3 cellular contexts compared by ENCODE assay signal in genomic region chr4:130080872-130081451, GRCh38.
TF ChIP-seq lines count a peak whose summit lies in the region.

No MANE protein-coding gene starts in this region.

TF ChIP-seq in liver, 16 proteins besides CTCF, POLR2A, EP300 and RAD21 (continued from another document):
- TF ChIP-seq, protein P1, sequence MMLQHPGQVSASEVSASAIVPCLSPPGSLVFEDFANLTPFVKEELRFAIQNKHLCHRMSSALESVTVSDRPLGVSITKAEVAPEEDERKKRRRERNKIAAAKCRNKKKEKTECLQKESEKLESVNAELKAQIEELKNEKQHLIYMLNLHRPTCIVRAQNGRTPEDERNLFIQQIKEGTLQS (IDR thresholded peaks at IDR 0.05): no peak
- no peak for TF ChIP-seq REST (IDR thresholded peaks at IDR 0.05)
- TF ChIP-seq NR2F2 (IDR thresholded peaks at IDR 0.05): no peak
- TF ChIP-seq TAF1 (conservative IDR thresholded peaks at IDR 0.05): no peak
- peak; percentile 19 for TF ChIP-seq HNF4G (IDR thresholded peaks at IDR 0.05)
- peak; percentile 41 for TF ChIP-seq SP1 (IDR thresholded peaks at IDR 0.05)
- no peak for TF ChIP-seq FOXA2 (IDR thresholded peaks at IDR 0.05)
- no peak for TF ChIP-seq YY1 (IDR thresholded peaks at IDR 0.05)
- TF ChIP-seq FOXA1 (IDR thresholded peaks at IDR 0.05): no peak
- no peak for TF ChIP-seq GABPA (IDR thresholded peaks at IDR 0.05 in 1 of 2, conservative IDR thresholded peaks at IDR 0.05 in 1 of 2)
- TF ChIP-seq, protein P2, sequence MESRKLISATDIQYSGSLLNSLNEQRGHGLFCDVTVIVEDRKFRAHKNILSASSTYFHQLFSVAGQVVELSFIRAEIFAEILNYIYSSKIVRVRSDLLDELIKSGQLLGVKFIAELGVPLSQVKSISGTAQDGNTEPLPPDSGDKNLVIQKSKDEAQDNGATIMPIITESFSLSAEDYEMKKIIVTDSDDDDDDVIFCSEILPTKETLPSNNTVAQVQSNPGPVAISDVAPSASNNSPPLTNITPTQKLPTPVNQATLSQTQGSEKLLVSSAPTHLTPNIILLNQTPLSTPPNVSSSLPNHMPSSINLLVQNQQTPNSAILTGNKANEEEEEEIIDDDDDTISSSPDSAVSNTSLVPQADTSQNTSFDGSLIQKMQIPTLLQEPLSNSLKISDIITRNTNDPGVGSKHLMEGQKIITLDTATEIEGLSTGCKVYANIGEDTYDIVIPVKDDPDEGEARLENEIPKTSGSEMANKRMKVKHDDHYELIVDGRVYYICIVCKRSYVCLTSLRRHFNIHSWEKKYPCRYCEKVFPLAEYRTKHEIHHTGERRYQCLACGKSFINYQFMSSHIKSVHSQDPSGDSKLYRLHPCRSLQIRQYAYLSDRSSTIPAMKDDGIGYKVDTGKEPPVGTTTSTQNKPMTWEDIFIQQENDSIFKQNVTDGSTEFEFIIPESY (IDR thresholded peaks at IDR 0.05): no peak
TF ChIP-seq in liver: peak in this region for 4.

TF ChIP-seq in HepG2, 621 proteins besides CTCF, POLR2A, EP300 and RAD21 (continued from another document):
- no peak for TF ChIP-seq PCBP2 (optimal IDR thresholded peaks at IDR 0.05; ENCODE audit: low read depth, low read length, poor library complexity, severe bottlenecking)
- TF ChIP-seq FOXM1 (CRISPR knock-in tag; IDR thresholded peaks at IDR 0.05): no peak
- TF ChIP-seq DR1 (CRISPR knock-in tag; IDR thresholded peaks at IDR 0.05): no peak
- TF ChIP-seq SIN3A (IDR thresholded peaks at IDR 0.05; ENCODE audit: borderline replicate concordance, low read depth, low read length): no peak
- no peak for TF ChIP-seq GATA4 (IDR thresholded peaks at IDR 0.05; ENCODE audit: borderline replicate concordance, low read depth)
- TF ChIP-seq JUN (CRISPR knock-in tag; IDR thresholded peaks at IDR 0.05): no peak

TF ChIP-seq in GM12878, 131 proteins besides CTCF, POLR2A, EP300 and RAD21 (continued from another document):
- TF ChIP-seq REST (IDR thresholded peaks at IDR 0.05; ENCODE audit: low read depth, low read length) (no peak), IKZF2 (IDR thresholded peaks at IDR 0.05) (peak; percentile 20 to 21; a peak in 1 of 4 replicates)
